Comparison of ENCODE assay signal across 8 cellular contexts in genomic region chr14:102317564-102318248, GRCh38. TPM values are rescaled to one million over a fixed set of nuclear protein-coding genes. Genes with fewer than 3 reads are reported as not detected.
DNase-seq lines count a peak whose midpoint lies in the region; ATAC-seq and TF ChIP-seq lines count a peak whose summit lies in the region.

No MANE protein-coding gene starts in this region.

- H3K4me3 ChIP-seq in HL-60 (replicated peaks; ENCODE audit: insufficient read depth, low read length) (peak overlapping the region; percentile 55), OCI-LY7 (ENCODE audit: low read depth, low read length, poor library complexity, severe bottlenecking) (peak overlapping the region; percentile 66), tibial nerve (peak overlapping the region in 3 of 4 donors; percentile 31 to 62 (median 57))

- H3K36me3 ChIP-seq in OCI-LY7 (ENCODE audit: insufficient read depth, low read length), result peaks cover 9% of the 10 kb centered on the region; the same call in 1 of the 2 replicates
- H3K36me3 ChIP-seq in tibial nerve, result no peaks in the 10 kb centered on the region

- ATAC-seq in HG03108 (IDR thresholded peaks at IDR 0.05; ENCODE audit: unreplicated experiment), result no peak

- TF ChIP-seq CTCF in HL-60 (IDR thresholded peaks at IDR 0.05; ENCODE audit: insufficient read depth, low read length) (peak; percentile 49), OCI-LY7 (conservative IDR thresholded peaks at IDR 0.05; ENCODE audit: low read length) (peak; percentile 57), tibial nerve (IDR thresholded peaks at IDR 0.05) (no peak)

- H3K27me3 ChIP-seq in HL-60 (ENCODE audit: insufficient read depth, poor library complexity, severe bottlenecking) (no peaks in the 10 kb centered on the region), tibial nerve (no peaks in the 10 kb centered on the region)

- DNase-seq in COLO668 (lab: John Stamatoyannopoulos, UW; ENCODE audit: unreplicated experiment) (peak; percentile 55), HL-60 (ENCODE audit: low read depth in 1 of 2, low spot score in 1 of 2) (peak; percentile 58 to 84), OCI-LY7 (ENCODE audit: low spot score) (peak; percentile 67), cerebellum (ENCODE audit: low spot score) (peak; percentile 45), medulla oblongata (ENCODE audit: extremely low spot score) (peak; percentile 53), tibial nerve (ENCODE audit: low spot score in 2 of 2) (no peak), GM19240 (ENCODE audit: insufficient read length, low spot score) (no peak)

- no peaks in the 10 kb centered on the region for H4K20me1 ChIP-seq in OCI-LY7 (ENCODE audit: insufficient read depth, low read length)

- TF ChIP-seq POLR2A in tibial nerve (IDR thresholded peaks at IDR 0.05), result no peak

- no peaks in the 10 kb centered on the region for H3K9me3 ChIP-seq in OCI-LY7 (ENCODE audit: low read length)
- H3K9me3 ChIP-seq in tibial nerve, result no peaks in the 10 kb centered on the region

- H3K27ac ChIP-seq in HL-60 (replicated peaks) (peak overlapping the region; percentile 55), OCI-LY7 (ENCODE audit: low read depth, low read length, poor library complexity, severe bottlenecking) (peak overlapping the region; percentile 70), tibial nerve (peak overlapping the region; percentile 75 to 89 (median 83))

- intact Hi-C loops in OCI-LY7 (cut with micrococcal nuclease; ENCODE audit: unreplicated experiment), result loop anchor here (2.0 to 5.0 kb wide), 5 partner anchors 45 to 557 kb away; partner anchors contain the start of genes CINP, DYNC1H1, PPP2R5C and RCOR1

- no peak for TF ChIP-seq EP300 in tibial nerve (IDR thresholded peaks at IDR 0.05)

- H3K9me2 ChIP-seq in OCI-LY7 (ENCODE audit: insufficient read depth, low read length), result no peaks in the 10 kb centered on the region

- WGBS in tibial nerve, 2 donors, result 56 to 60% methylated on average over 12 of the region's 12 CpGs

- CTCF ChIA-PET in OCI-LY7 (lab: Charles Lee; ENCODE audit: unreplicated experiment), result no interaction called here

- POLR2A ChIA-PET in OCI-LY7 (lab: Charles Lee), result interaction anchor here (0.6 to 1.8 kb wide), 6 partner anchors 12 to 173 kb away, joined by 3 to 7 read pairs (median 3); partner anchors contain the start of gene MOK

- BruUV-seq in OCI-LY7 (replicated peaks; lab: Mats Ljungman, UMichigan), result no TSS peak

- H3K4me1 ChIP-seq in OCI-LY7 (ENCODE audit: insufficient read depth, low read length, poor library complexity, severe bottlenecking), result peaks cover 53% of the 10 kb centered on the region
- peaks cover 0 to 66% (median 12%) of the 10 kb centered on the region in 4 donors for H3K4me1 ChIP-seq in tibial nerve

- peaks cover 10% of the 10 kb centered on the region; the same call in 1 of the 2 replicates for H3K79me2 ChIP-seq in OCI-LY7 (ENCODE audit: insufficient read depth, low read depth, low read length)

- peak overlapping the region; percentile 94 for H3K4me2 ChIP-seq in OCI-LY7 (ENCODE audit: low read length)

- peak overlapping the region; percentile 98 for H2AFZ ChIP-seq in OCI-LY7 (ENCODE audit: low read length)

RNA-seq across cellular contexts. Expression of gene ZNF839, which starts 1.8 kb away (rescaled TPM):
- total RNA-seq in OCI-LY7 (2014; rRNA removed; shearing (Covaris generic)), result 20.2 and 22.7 TPM in 2 replicates
- total RNA-seq in OCI-LY7 (2022) (23.3 and 24.3 TPM in 2 replicates), cerebellum (13.2 TPM), tibial nerve (10 to 100 TPM; 10.6 to 19.9 (median 13.8) TPM)

RNA-seq across cellular contexts. Expression of gene MOK, which starts 12.7 kb away (rescaled TPM):
- total RNA-seq in OCI-LY7 (2014; rRNA removed; shearing (Covaris generic)), result 3.7 and 4.0 TPM in 2 replicates
- 2.2 and 4.3 TPM in 2 replicates for total RNA-seq in OCI-LY7 (2022)
- total RNA-seq in cerebellum, result 31.2 TPM
- total RNA-seq in tibial nerve, result 10 to 100 TPM; 27.6 to 29.3 (median 28.8) TPM

RNA-seq across cellular contexts. Expression of gene CINP, which starts 45.0 kb away (rescaled TPM):
- total RNA-seq in OCI-LY7 (2014; rRNA removed; shearing (Covaris generic)), result 28.2 and 37.7 TPM in 2 replicates
- total RNA-seq in OCI-LY7 (2022) (29.8 and 34.9 TPM in 2 replicates), cerebellum (21.3 TPM), tibial nerve (10 to 100 TPM; 21.2 to 40.2 (median 31.2) TPM)

RNA-seq across cellular contexts. Expression of gene TECPR2, which starts 45.0 kb away (rescaled TPM):
- total RNA-seq in OCI-LY7 (2014; rRNA removed; shearing (Covaris generic)), result 5.3 and 6.8 TPM in 2 replicates
- total RNA-seq in OCI-LY7 (2022), result 9.5 and 12.7 TPM in 2 replicates
- total RNA-seq in cerebellum, result 12.8 TPM
- total RNA-seq in tibial nerve, result 10 to 100 TPM; 21.2 to 77.7 (median 32.8) TPM

Comparison
In these comparisons a context has a peak if more than half of its experiments do, and no peak if none do; other contexts are left out.
1. DNase-seq: peak in COLO668 (single experiment), HL-60 (2 of 2), OCI-LY7 (single experiment), cerebellum (single experiment) and medulla oblongata (single experiment); none in tibial nerve (0 of 2) and GM19240 (single experiment).
2. CTCF ChIP-seq: peak in HL-60 (single experiment) and OCI-LY7 (single experiment); none in tibial nerve (0 of 5).
3. Peak in every context shown above with its lines, with median percentiles within 50 percentile points of each other: H3K27ac ChIP-seq and H3K4me3 ChIP-seq.